Comparison of ENCODE assay signal across 26 cellular contexts in the genomic region with DNA sequence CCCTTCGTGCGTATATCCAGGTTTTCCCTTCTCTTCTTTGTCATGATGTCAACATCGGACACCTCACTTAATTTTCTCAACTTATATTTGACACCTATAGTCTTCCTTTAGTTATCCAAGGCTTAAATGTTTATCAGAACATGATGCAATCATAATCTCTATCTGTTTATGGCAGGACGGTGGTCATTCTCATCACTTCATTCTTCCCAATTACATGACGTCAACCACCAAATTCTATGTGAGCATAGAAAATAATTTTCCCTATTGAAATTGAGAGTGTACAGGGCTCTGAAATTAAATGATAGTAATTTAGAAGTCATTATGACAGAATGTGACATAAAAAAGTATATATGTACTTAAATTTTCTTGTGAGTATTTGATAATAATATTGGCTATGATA.
DNase-seq lines count a peak whose midpoint lies in the region; ATAC-seq, FAIRE-seq and TF ChIP-seq lines count a peak whose summit lies in the region.
"Had no signal": no experiment of that assay in that cellular context is flagged by ENCODE, and none has a peak within 500 bp of the region (broad histone marks: within the 10 kb centered on the region; RNA-seq: fewer than 3 reads in every experiment).

No MANE protein-coding gene starts in this region.

- no peak for TF ChIP-seq RAD21 in K562 (CRISPR knock-in tag; conservative IDR thresholded peaks at IDR 0.05 in 1 of 2, IDR thresholded peaks at IDR 0.05 in 1 of 2)

- H4K20me1 ChIP-seq in Karpas-422 (ENCODE audit: insufficient read depth, low read depth, low read length) (no peaks in the 10 kb centered on the region), K562 (replicated peaks; ENCODE audit: control insufficient read depth, insufficient read depth, low read length) (no peaks in the 10 kb centered on the region), GM23338 (replicated peaks; ENCODE audit: insufficient read depth) (no peaks in the 10 kb centered on the region)
- H4K20me1 ChIP-seq: BLaER1 had no signal

- POLR2A ChIA-PET in HEK293 (lab: Yijun Ruan, JAX) (no interaction called here), K562 (lab: Yijun Ruan, JAX) (no interaction called here)

- DNase-seq in Karpas-422 (no peak), K562 (ENCODE audit: extremely low read depth in 1 of 4, low spot score in 3 of 4) (no peak), natural killer cell (no peak), GM23338 (ENCODE audit: low spot score) (no peak)
- DNase-seq: 8988T; ACHN; BE2C; C1 segment of cervical spinal cord; CD4-positive, alpha-beta memory T cell; CD4-positive, CD25-positive, alpha-beta regulatory T cell; CD8-positive, alpha-beta memory T cell; COR-L47; DMS 273 treated with DMSO at 0.1 percent for 48 hours; DMS153; DMS53; DMS79; DND-41; EL; GDM1 had no signal

- no peak overlapping the region for H3K4me3 ChIP-seq in HEK293 (ENCODE audit: low read depth, low read length)
- H3K4me3 ChIP-seq in Karpas-422 (ENCODE audit: low read length): no peak overlapping the region
- H3K4me3 ChIP-seq in K562: no peak overlapping the region
- H3K4me3 ChIP-seq in GM23338: no peak overlapping the region
- H3K4me3 ChIP-seq: BLaER1, GM12878 had no signal

- H3K36me3 Mint-ChIP-seq in natural killer cell (peaks cover 3% of the 10 kb centered on the region), GM23338 (ENCODE audit: low read depth) (no peaks in the 10 kb centered on the region)
- H3K36me3 Mint-ChIP-seq: CD14-positive monocyte; CD4-positive, alpha-beta memory T cell; CD4-positive, CD25-positive, alpha-beta regulatory T cell; CD8-positive, alpha-beta memory T cell had no signal

- H3K27ac ChIP-seq in HEK293 (ENCODE audit: extremely low read depth, low read depth, low read length): no peak overlapping the region
- H3K27ac ChIP-seq in Karpas-422 (ENCODE audit: low read length): no peak overlapping the region
- H3K27ac ChIP-seq in K562 (ENCODE audit: extremely low read depth, low read depth, low read length): no peak overlapping the region
- no peak overlapping the region for H3K27ac ChIP-seq in GM23338 (ENCODE audit: low read depth)
- H3K27ac ChIP-seq: BLaER1 had no signal

- no peaks in the 10 kb centered on the region for H3K9me3 ChIP-seq in HEK293 (ENCODE audit: control insufficient read depth, insufficient read depth, low read depth, low read length)
- H3K9me3 ChIP-seq in Karpas-422 (ENCODE audit: low read length): peaks cover 23% of the 10 kb centered on the region
- no peaks in the 10 kb centered on the region; the same call in 1 of the 2 replicates for H3K9me3 ChIP-seq in K562 (replicated peaks; ENCODE audit: control insufficient read depth, insufficient read depth, low read depth, low read length)
- H3K9me3 ChIP-seq: BE2C, BLaER1 had no signal

- H3K4me1 Mint-ChIP-seq in natural killer cell (no peaks in the 10 kb centered on the region), GM23338 (no peaks in the 10 kb centered on the region)
- H3K4me1 Mint-ChIP-seq: CD14-positive monocyte; CD4-positive, alpha-beta memory T cell; CD4-positive, CD25-positive, alpha-beta regulatory T cell; CD8-positive, alpha-beta memory T cell had no signal

- in situ Hi-C loops in K562 (cut with MboI): no loop called here

- TF ChIP-seq EP300 in K562 (IDR thresholded peaks at IDR 0.05; ENCODE audit: low read length): no peak

- H3F3A ChIP-seq in GM23338 (replicated peaks; ENCODE audit: low read depth): no peaks in the 10 kb centered on the region

- ATAC-seq in K562 (no peak), natural killer cell (no peak), GM23338 (no peak)
- ATAC-seq: GM12878 had no signal

- no TSS peak for BruUV-seq in K562 (replicated peaks; lab: Mats Ljungman, UMichigan)

- no peak for TF ChIP-seq CTCF in HEK293 (tag by site-specific recombination; IDR thresholded peaks at IDR 0.05)
- no peak for TF ChIP-seq CTCF in K562 (IDR thresholded peaks at IDR 0.05 in 2 of 3, conservative IDR thresholded peaks at IDR 0.05 in 1 of 3; ENCODE audit: insufficient read depth in 2 of 3, low read depth in 1 of 3, low read length in 3 of 3)
- no peak for TF ChIP-seq CTCF in natural killer cell (IDR thresholded peaks at IDR 0.05)
- no peak for TF ChIP-seq CTCF in GM23338 (conservative IDR thresholded peaks at IDR 0.05; ENCODE audit: low read depth in 2 of 2)

- H3K79me2 ChIP-seq in Karpas-422 (ENCODE audit: low read length): no peaks in the 10 kb centered on the region
- H3K79me2 ChIP-seq in K562 (ENCODE audit: control insufficient read depth, insufficient read depth, low read length): no peaks in the 10 kb centered on the region
- no peaks in the 10 kb centered on the region for H3K79me2 ChIP-seq in GM23338 (replicated peaks; ENCODE audit: insufficient read depth)

- H3K9me2 ChIP-seq in Karpas-422 (replicated peaks; ENCODE audit: insufficient read depth, low read length): no peaks in the 10 kb centered on the region
- H3K9me2 ChIP-seq in GM23338 (ENCODE audit: insufficient read depth): no peaks in the 10 kb centered on the region

- H3K4me2 ChIP-seq in Karpas-422 (ENCODE audit: low read depth, low read length, poor library complexity, severe bottlenecking): no peak overlapping the region
- H3K4me2 ChIP-seq in K562 (ENCODE audit: insufficient read depth, low read length): no peak overlapping the region
- H3K4me2 ChIP-seq in GM23338: no peak overlapping the region
- H3K4me2 ChIP-seq: BLaER1 had no signal

- H3K27me3 Mint-ChIP-seq in natural killer cell (ENCODE audit: low read depth in 2 of 2) (no peaks in the 10 kb centered on the region), GM23338 (ENCODE audit: insufficient read depth, low read depth, poor library complexity) (no peaks in the 10 kb centered on the region)
- H3K27me3 Mint-ChIP-seq: CD4-positive, alpha-beta memory T cell; CD4-positive, CD25-positive, alpha-beta regulatory T cell; CD8-positive, alpha-beta memory T cell had no signal

- H3K4me1 ChIP-seq in HEK293 (ENCODE audit: control insufficient read depth, insufficient read depth, low read length) (no peaks in the 10 kb centered on the region), Karpas-422 (ENCODE audit: low read length) (no peaks in the 10 kb centered on the region), K562 (replicated peaks in 1 of 2; ENCODE audit: control insufficient read depth in 2 of 2, insufficient read depth in 2 of 2, low read length in 2 of 2) (no peaks in the 10 kb centered on the region), GM23338 (ENCODE audit: insufficient read depth) (no peaks in the 10 kb centered on the region)
- H3K4me1 ChIP-seq: BLaER1 had no signal

- H3K9ac ChIP-seq in Karpas-422 (ENCODE audit: low read length): no peak overlapping the region
- no peak overlapping the region for H3K9ac ChIP-seq in K562 (ENCODE audit: insufficient read depth in 1 of 2, low read depth in 2 of 2, low read length in 2 of 2)
- H3K9ac ChIP-seq: BLaER1 had no signal

- intact Hi-C loops in K562 (cut with micrococcal nuclease) (no loop called here), natural killer cell (cut with micrococcal nuclease) (no loop called here)

- H3K27ac Mint-ChIP-seq in natural killer cell (no peak overlapping the region), GM23338 (no peak overlapping the region)
- H3K27ac Mint-ChIP-seq: CD14-positive monocyte; CD4-positive, alpha-beta memory T cell; CD4-positive, CD25-positive, alpha-beta regulatory T cell; CD8-positive, alpha-beta memory T cell had no signal

- H3K27me3 ChIP-seq in Karpas-422 (ENCODE audit: low read length): no peaks in the 10 kb centered on the region
- H3K27me3 ChIP-seq in K562 (ENCODE audit: control insufficient read depth in 2 of 2, insufficient read depth in 2 of 2, low read length in 2 of 2): no peaks in the 10 kb centered on the region
- H3K27me3 ChIP-seq in GM23338 (ENCODE audit: insufficient read depth): no peaks in the 10 kb centered on the region
- H3K27me3 ChIP-seq: BE2C, BLaER1 had no signal

- 3% methylated on average over 3 of the region's 5 CpGs for WGBS in K562 (ENCODE audit: insufficient coverage, low coverage, missing lambda C conversion rate)

- CTCF ChIA-PET in HEK293 (lab: Yijun Ruan, JAX) (no interaction called here), K562 (lab: Yijun Ruan, JAX; ENCODE audit: low intra/inter-chr PET ratio) (no interaction called here)

- no peaks in the 10 kb centered on the region for H3K36me3 ChIP-seq in HEK293 (ENCODE audit: control insufficient read depth in 2 of 2, insufficient read depth in 1 of 2, low read length in 2 of 2)
- no peaks in the 10 kb centered on the region for H3K36me3 ChIP-seq in Karpas-422 (ENCODE audit: insufficient read depth, low read length)
- no peaks in the 10 kb centered on the region for H3K36me3 ChIP-seq in K562 (ENCODE audit: control insufficient read depth, insufficient read depth, low read length)
- H3K36me3 ChIP-seq in GM23338 (ENCODE audit: insufficient read depth): no peaks in the 10 kb centered on the region
- H3K36me3 ChIP-seq: BE2C, BLaER1 had no signal

- no peak for FAIRE-seq in K562 (lab: Jason Lieb, UNC)
- FAIRE-seq: A204.1, GM12878, GM12892, GM18507 had no signal

- H2AFZ ChIP-seq in Karpas-422 (ENCODE audit: low read length) (peak overlapping the region; percentile 66; the same call in 1 of the 2 replicates), K562 (ENCODE audit: low read depth, low read length) (no peak overlapping the region), GM23338 (no peak overlapping the region)

- no peak for TF ChIP-seq POLR2A in K562 (conservative IDR thresholded peaks at IDR 0.05)

- peaks cover 8 to 12% of the 10 kb centered on the region in 2 donors for H3K9me3 Mint-ChIP-seq in natural killer cell
- no peaks in the 10 kb centered on the region for H3K9me3 Mint-ChIP-seq in GM23338

- H3K4me3 Mint-ChIP-seq in natural killer cell (no peak overlapping the region), GM23338 (no peak overlapping the region)
- H3K4me3 Mint-ChIP-seq: CD14-positive monocyte; CD4-positive, alpha-beta memory T cell; CD4-positive, CD25-positive, alpha-beta regulatory T cell; CD8-positive, alpha-beta memory T cell had no signal

- H3K9me1 ChIP-seq in K562 (ENCODE audit: control insufficient read depth, insufficient read depth, low read length): no peaks in the 10 kb centered on the region

TF ChIP-seq in K562, 482 proteins besides CTCF, POLR2A, EP300 and RAD21 (continues in another document):
- TF ChIP-seq ZSCAN32 (CRISPR knock-in tag; IDR thresholded peaks at IDR 0.05) (0 out of 2 replicates have a peak, but pooled peaks have one; percentile 24), KDM5B (IDR thresholded peaks at IDR 0.05; ENCODE audit: insufficient replicate concordance, low read depth, low read length) (no peak)

TF ChIP-seq in GM23338, 12 proteins besides CTCF, POLR2A, EP300 and RAD21 (continues in another document):
- TF ChIP-seq POLR2AphosphoS5 (IDR thresholded peaks at IDR 0.05; ENCODE audit: low read depth): no peak
